ENCODE assay signal across 1 cellular context in genomic region chr16:14402116-14403000, GRCh38.
TF ChIP-seq lines count a peak whose summit lies in the region.
"Not testable (repeated sequence)": the region's sequence is repeated elsewhere in the genome, so short reads cannot be mapped to it uniquely, and the experiment has no call there.

No MANE protein-coding gene starts in this region.

TF ChIP-seq in HepG2, 621 proteins besides CTCF, POLR2A, EP300 and RAD21 (continued from another document and continues in another):
- TF ChIP-seq GATAD2A (CRISPR knock-in tag; IDR thresholded peaks at IDR 0.05) (peak; percentile 83), ZBTB4 (CRISPR knock-in tag; IDR thresholded peaks at IDR 0.05; ENCODE audit: borderline replicate concordance) (0 out of 2 replicates have a peak, but pooled peaks have one; percentile 73), JUND (CRISPR knock-in tag; IDR thresholded peaks at IDR 0.05) (peak; percentile 73), YEATS2 (CRISPR knock-in tag; IDR thresholded peaks at IDR 0.05; ENCODE audit: borderline replicate concordance) (peak; percentile 58; the same call in 1 of the 2 replicates), CREM (IDR thresholded peaks at IDR 0.05) (0 out of 2 replicates have a peak, but pooled peaks have one; percentile 6), HDAC1 (CRISPR knock-in tag; IDR thresholded peaks at IDR 0.05) (peak; percentile 82; the same call in 1 of the 2 replicates), HIC2 (CRISPR knock-in tag; IDR thresholded peaks at IDR 0.05; ENCODE audit: low read depth) (0 out of 2 replicates have a peak, but pooled peaks have one; percentile 14), SOX13 (CRISPR knock-in tag; conservative IDR thresholded peaks at IDR 0.05 in 1 of 2, IDR thresholded peaks at IDR 0.05 in 1 of 2) (peak in 1 of 2 experiments; percentile 80; a peak in 2 of 4 replicates), SMYD3 (CRISPR knock-in tag; IDR thresholded peaks at IDR 0.05) (0 out of 2 replicates have a peak, but pooled peaks have one; percentile 65), PRPF4 (IDR thresholded peaks at IDR 0.05; ENCODE audit: low read depth, low read length, poor library complexity, severe bottlenecking) (peak; percentile 57), ZNF605 (CRISPR knock-in tag; IDR thresholded peaks at IDR 0.05) (0 out of 2 replicates have a peak, but pooled peaks have one; percentile 55), KDM4B (CRISPR knock-in tag; IDR thresholded peaks at IDR 0.05) (peak; percentile 28; the same call in 1 of the 2 replicates), ZNF574 (CRISPR knock-in tag; IDR thresholded peaks at IDR 0.05) (peak; percentile 28; the same call in 1 of the 2 replicates), NR1H2 (CRISPR knock-in tag; IDR thresholded peaks at IDR 0.05; ENCODE audit: borderline replicate concordance, low read depth) (peak; percentile 79; the same call in 1 of the 2 replicates), ZBTB43 (CRISPR knock-in tag; conservative IDR thresholded peaks at IDR 0.05) (0 out of 2 replicates have a peak, but pooled peaks have one; percentile 18), ZKSCAN8 (CRISPR knock-in tag; IDR thresholded peaks at IDR 0.05; ENCODE audit: borderline replicate concordance) (peak; percentile 71; the same call in 1 of the 2 replicates), ZSCAN25 (CRISPR knock-in tag; IDR thresholded peaks at IDR 0.05) (0 out of 2 replicates have a peak, but pooled peaks have one; percentile 34), TEF (CRISPR knock-in tag; IDR thresholded peaks at IDR 0.05) (peak; percentile 17; the same call in 1 of the 2 replicates), ZNF580 (CRISPR knock-in tag; IDR thresholded peaks at IDR 0.05; ENCODE audit: borderline replicate concordance, low read depth) (peak; percentile 90; the same call in 1 of the 2 replicates), ZMYM3 (CRISPR knock-in tag; IDR thresholded peaks at IDR 0.05) (peak; percentile 89), EED (CRISPR knock-in tag; IDR thresholded peaks at IDR 0.05) (0 out of 2 replicates have a peak, but pooled peaks have one; percentile 51), ZNF790 (CRISPR knock-in tag; IDR thresholded peaks at IDR 0.05; ENCODE audit: borderline replicate concordance) (0 out of 2 replicates have a peak, but pooled peaks have one; percentile 60), SP1 (CRISPR knock-in tag; IDR thresholded peaks at IDR 0.05) (peak; percentile 19; the same call in 1 of the 2 replicates), IRF2 (CRISPR knock-in tag; IDR thresholded peaks at IDR 0.05) (peak; percentile 65; the same call in 1 of the 2 replicates), KLF11 (CRISPR knock-in tag; IDR thresholded peaks at IDR 0.05) (0 out of 2 replicates have a peak, but pooled peaks have one; percentile 21), ZSCAN5A (CRISPR knock-in tag; IDR thresholded peaks at IDR 0.05; ENCODE audit: borderline replicate concordance) (peak; percentile 47; the same call in 1 of the 2 replicates), ZNF547 (CRISPR knock-in tag; IDR thresholded peaks at IDR 0.05) (peak; percentile 14; the same call in 1 of the 2 replicates), MIER2 (CRISPR knock-in tag; IDR thresholded peaks at IDR 0.05) (peak; percentile 16; the same call in 1 of the 2 replicates), SAP130 (CRISPR knock-in tag; IDR thresholded peaks at IDR 0.05; ENCODE audit: low read depth) (peak; percentile 71), ZNF614 (CRISPR knock-in tag; IDR thresholded peaks at IDR 0.05; ENCODE audit: borderline replicate concordance) (peak; percentile 77; the same call in 1 of the 2 replicates), ARHGAP35 (CRISPR knock-in tag; IDR thresholded peaks at IDR 0.05; ENCODE audit: borderline replicate concordance) (0 out of 2 replicates have a peak, but pooled peaks have one; percentile 17), PRDM10 (CRISPR knock-in tag; IDR thresholded peaks at IDR 0.05; ENCODE audit: low read depth) (peak; percentile 6; the same call in 1 of the 2 replicates), ESRRA (CRISPR knock-in tag; IDR thresholded peaks at IDR 0.05; ENCODE audit: low read depth) (peak; percentile 81), RELA (CRISPR knock-in tag; IDR thresholded peaks at IDR 0.05) (peak; percentile 49; the same call in 1 of the 2 replicates)
- not testable (repeated sequence) for TF ChIP-seq CREM (CRISPR knock-in tag; IDR thresholded peaks at IDR 0.05); SOX13 (IDR thresholded peaks at IDR 0.05); SP1 (IDR thresholded peaks at IDR 0.05)
